Comparison of ENCODE assay signal across 20 cellular contexts in the genomic region with DNA sequence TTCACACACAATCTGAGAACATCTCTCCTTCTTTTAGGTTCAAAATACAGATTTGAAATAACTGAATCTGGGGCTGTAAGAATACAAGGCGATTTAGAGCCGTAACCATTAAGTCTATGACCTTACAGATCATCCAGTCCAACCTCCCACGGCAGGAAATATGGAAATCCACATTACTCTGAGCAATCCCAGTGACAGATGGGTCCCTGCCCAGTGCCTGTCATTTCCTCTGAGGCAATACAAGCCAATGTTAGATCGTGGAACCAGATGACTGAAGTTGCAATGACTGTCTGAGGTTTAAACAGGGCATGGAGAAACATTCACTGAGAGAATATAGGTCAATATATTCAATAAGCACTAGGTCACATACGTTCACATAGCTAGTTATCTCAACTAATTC.
A peak's percentile ranks its signal among the peaks of the same experiment; 100 is the strongest.
DNase-seq lines count a peak whose midpoint lies in the region; ATAC-seq and TF ChIP-seq lines count a peak whose summit lies in the region.
"Had no signal": no experiment of that assay in that cellular context is flagged by ENCODE, and none has a peak within 500 bp of the region (broad histone marks: within the 10 kb centered on the region; RNA-seq: fewer than 3 reads in every experiment).

No MANE protein-coding gene starts in this region.

- H3K27ac Mint-ChIP-seq in Calu3 (ENCODE audit: unreplicated experiment), result peak overlapping the region; percentile 97
- H3K27ac Mint-ChIP-seq: CD14-positive monocyte had no signal

- H3K4me1 ChIP-seq in SJSA1 (replicated peaks) (peaks cover 17% of the 10 kb centered on the region), mesodermal cell (ENCODE audit: control insufficient read depth, insufficient read depth, low read length, poor library complexity, severe bottlenecking) (no peaks in the 10 kb centered on the region)
- H3K4me1 ChIP-seq: SJCRH30 had no signal

- H3K36me3 ChIP-seq in SJSA1 (no peaks in the 10 kb centered on the region), mesodermal cell (ENCODE audit: control insufficient read depth, insufficient read depth, low read length) (no peaks in the 10 kb centered on the region)
- H3K36me3 ChIP-seq: SJCRH30 had no signal

- no peaks in the 10 kb centered on the region for H3K9me3 Mint-ChIP-seq in Calu3 (ENCODE audit: low read depth, unreplicated experiment)
- H3K9me3 Mint-ChIP-seq: CD14-positive monocyte had no signal

- peaks cover 18% of the 10 kb centered on the region for H3K36me3 Mint-ChIP-seq in Calu3 (ENCODE audit: insufficient read depth, unreplicated experiment)
- H3K36me3 Mint-ChIP-seq: CD14-positive monocyte had no signal

- intact Hi-C loops in Calu3 (cut with micrococcal nuclease; ENCODE audit: unreplicated experiment) (loop anchor here (2.0 kb wide), 1 partner anchor 21 kb away; no protein-coding TSS in a partner anchor), cardiac septum (cut with DNase I) (no loop called here)

- no peaks in the 10 kb centered on the region for H3K9me3 ChIP-seq in SJSA1 (replicated peaks)
- no peaks in the 10 kb centered on the region for H3K9me3 ChIP-seq in mesodermal cell (ENCODE audit: control insufficient read depth, low read length)
- H3K9me3 ChIP-seq: SJCRH30 had no signal

- CTCF ChIA-PET in Calu3 (lab: Charles Lee), result interaction anchor here (1.5 to 2.6 kb wide), 3 partner anchors 26 to 338 kb away, joined by 7 to 16 read pairs (median 15); no protein-coding TSS in a partner anchor

- H3K4me1 Mint-ChIP-seq in Calu3 (ENCODE audit: low read depth, unreplicated experiment), result peaks cover 32% of the 10 kb centered on the region
- H3K4me1 Mint-ChIP-seq: CD14-positive monocyte had no signal

- peak overlapping the region; percentile 57 for H3K4me3 Mint-ChIP-seq in Calu3 (ENCODE audit: low read depth, unreplicated experiment)
- H3K4me3 Mint-ChIP-seq: CD14-positive monocyte had no signal

- no peaks in the 10 kb centered on the region for H3K27me3 Mint-ChIP-seq in Calu3 (ENCODE audit: unreplicated experiment)

- 84 to 94% methylated on average over 3 to 4 of the region's 5 CpGs for WGBS in mesodermal cell (ENCODE audit: insufficient coverage in 2 of 2), 2 experiments

- BruUV-seq in Calu3 (replicated peaks; lab: Mats Ljungman, UMichigan), result no TSS peak

- H3K27me3 ChIP-seq in SJSA1 (replicated peaks), result no peaks in the 10 kb centered on the region
- H3K27me3 ChIP-seq: SJCRH30 had no signal

- peak; percentile 38 for DNase-seq in Calu3
- DNase-seq in SJSA1 (ENCODE audit: low read depth in 1 of 2, low spot score in 2 of 2), result no peak
- no peak for DNase-seq in foreskin melanocyte
- DNase-seq in effector CD8-positive, alpha-beta T cell (lab: John Stamatoyannopoulos, UW), result no peak
- DNase-seq in cardiac septum (ENCODE audit: low spot score), result no peak
- DNase-seq: AML-193, H7, IMR-90, Karpas-422, MM.1S, NCI-H1092 treated with DMSO at 0.1 percent for 48 hours, NCI-H1694, NCI-H2107, NCI-H345, NCI-H526 had no signal

- H3K4me3 ChIP-seq in SJSA1 (no peak overlapping the region), mesodermal cell (ENCODE audit: extremely low read depth, insufficient read depth, low read length, poor library complexity, severe bottlenecking) (no peak overlapping the region)
- H3K4me3 ChIP-seq: SJCRH30 had no signal

- no peak for TF ChIP-seq CTCF in Calu3 (IDR thresholded peaks at IDR 0.05; ENCODE audit: unreplicated experiment)

- ATAC-seq in esophagus mucosa, result peak; percentile 74

- H3K27ac ChIP-seq in SJSA1 (0 out of 2 replicates have a peak overlapping the region, but pooled peaks have one; percentile 50), mesodermal cell (ENCODE audit: low read depth, low read length, severe bottlenecking) (peak overlapping the region; percentile 64)
- H3K27ac ChIP-seq: RWPE1, SJCRH30 had no signal
